ENCODE assay signal across 32 cellular contexts in genomic region chr16:57751539-57752202, GRCh38. TPM values are rescaled to one million over a fixed set of nuclear protein-coding genes. Genes with fewer than 3 reads are reported as not detected.
"Had no signal": no experiment of that assay in that cellular context is flagged by ENCODE, and none has a peak within 500 bp of the region (broad histone marks: within the 10 kb centered on the region; RNA-seq: fewer than 3 reads in every experiment).

No MANE protein-coding gene starts in this region.

- H3K27ac ChIP-seq: epithelial cell of prostate, esophagus squamous epithelium, ovary, prostate gland, suprapubic skin, tibial artery had no signal

- H3K4me1 Mint-ChIP-seq: activated CD4-positive, alpha-beta T cell treated with anti-CD3 and anti-CD28 coated beads, Interleukin-2, amount 10 ng/mL, durations not matched to agents 24 days and 14 days; activated naive CD8-positive, alpha-beta T cell treated with anti-CD3 and anti-CD28 coated beads, Interleukin-2, amount 50 U/mL, for 24 hours had no signal

- H3K4me3 Mint-ChIP-seq: activated CD4-positive, alpha-beta memory T cell treated with anti-CD3 and anti-CD28 coated beads for 36 hours; activated CD4-positive, alpha-beta T cell treated with anti-CD3 and anti-CD28 coated beads, Interleukin-2, amount 10 ng/mL, durations not matched to agents 24 days and 14 days; activated naive CD8-positive, alpha-beta T cell treated with anti-CD3 and anti-CD28 coated beads, Interleukin-2, amount 50 U/mL, for 24 hours; nephron had no signal

- H3K36me3 ChIP-seq: breast epithelium, ovary, prostate gland had no signal

- DNase-seq: activated CD4-positive, alpha-beta memory T cell treated with anti-CD3 and anti-CD28 coated beads for 36 hours; activated CD4-positive, alpha-beta T cell treated with anti-CD3 and anti-CD28 coated beads, Interleukin-2, amount 10 ng/mL, durations not matched to agents 24 days and 14 days; activated CD4-positive, CD25-positive, alpha-beta regulatory T cell treated with anti-CD3 and anti-CD28 coated beads, Interleukin-2, amount 50 U/mL, for 72 hours; activated CD8-positive, alpha-beta memory T cell treated with anti-CD3 and anti-CD28 coated beads, Interleukin-2, amount 50 U/mL, for 4 hours; activated gamma-delta T cell; activated naive CD4-positive, alpha-beta T cell treated with anti-CD3 and anti-CD28 coated beads, Interleukin-2, amount 50 U/mL, for 16 hours; activated naive CD8-positive, alpha-beta T cell treated with anti-CD3 and anti-CD28 coated beads, Interleukin-2, amount 50 U/mL, for 24 hours; activated T-cell treated with anti-CD3 and anti-CD28 coated beads, Interleukin-2, amount 50 U/mL, for 1 hour; amygdala; effector CD8-positive, alpha-beta T cell; esophagus squamous epithelium; foreskin melanocyte; midbrain; retina; stimulated activated CD4-positive, alpha-beta T cell treated with anti-CD3 and anti-CD28 coated beads, Interleukin-1b, Interleukin-23, amount 100 ng/mL, for 48 hours; stimulated activated CD4-positive, alpha-beta T cell treated with anti-CD3 and anti-CD28 coated beads, Interleukin-4, amount 100 ng/mL, for 4 hours; stimulated activated CD8-positive, alpha-beta memory T cell treated with anti-CD3 and anti-CD28 coated beads, Interleukin-4, amount 100 ng/mL, for 48 hours; stimulated activated naive CD4-positive, alpha-beta T cell; tibial artery had no signal

- H3K27me3 Mint-ChIP-seq: activated CD4-positive, alpha-beta memory T cell treated with anti-CD3 and anti-CD28 coated beads for 36 hours; activated CD4-positive, alpha-beta T cell treated with anti-CD3 and anti-CD28 coated beads, Interleukin-2, amount 10 ng/mL, durations not matched to agents 24 days and 14 days; activated naive CD8-positive, alpha-beta T cell treated with anti-CD3 and anti-CD28 coated beads, Interleukin-2, amount 50 U/mL, for 24 hours had no signal

- H3K27me3 ChIP-seq: breast epithelium, esophagus squamous epithelium, ovary, suprapubic skin, tibial artery had no signal

- H3K4me2 ChIP-seq: smooth muscle cell had no signal

- FAIRE-seq: colon, endometrium, TTC549 had no signal

- H3K27ac Mint-ChIP-seq: activated CD4-positive, alpha-beta memory T cell treated with anti-CD3 and anti-CD28 coated beads for 36 hours; activated CD4-positive, alpha-beta T cell treated with anti-CD3 and anti-CD28 coated beads, Interleukin-2, amount 10 ng/mL, durations not matched to agents 24 days and 14 days; nephron had no signal

- H3K9me3 Mint-ChIP-seq: activated CD4-positive, alpha-beta memory T cell treated with anti-CD3 and anti-CD28 coated beads for 36 hours; activated CD4-positive, alpha-beta T cell treated with anti-CD3 and anti-CD28 coated beads, Interleukin-2, amount 10 ng/mL, durations not matched to agents 24 days and 14 days; activated naive CD8-positive, alpha-beta T cell treated with anti-CD3 and anti-CD28 coated beads, Interleukin-2, amount 50 U/mL, for 24 hours; nephron had no signal

- H3K9me3 ChIP-seq: breast epithelium, esophagus squamous epithelium, ovary, prostate gland, suprapubic skin, tibial artery had no signal

- H3K4me3 ChIP-seq: esophagus squamous epithelium, ovary, prostate gland, smooth muscle cell, suprapubic skin, tibial artery had no signal

- H3K4me1 ChIP-seq: breast epithelium, prostate gland, tibial artery had no signal

- ATAC-seq: activated naive CD8-positive, alpha-beta T cell treated with anti-CD3 and anti-CD28 coated beads, Interleukin-2, amount 50 U/mL, for 24 hours had no signal

RNA-seq across cellular contexts. Expression of gene KIFC3, which starts 50.6 kb away (rescaled TPM):
- total RNA-seq: T-helper 1 cell treated with Interleukin-12 subunit alpha and Interleukin-12 subunit beta and Interleukin-4 antibody, amounts not matched to agents 30 ng/mL and 1 ng/mL, for 36 hours had no signal

RNA-seq across cellular contexts. Expression of gene DRC7, which starts 57.1 kb away (rescaled TPM):
- total RNA-seq: activated CD4-positive, alpha-beta memory T cell treated with anti-CD3 and anti-CD28 coated beads for 36 hours; activated CD4-positive, alpha-beta T cell treated with anti-CD3 and anti-CD28 coated beads, Interleukin-2, amount 10 ng/mL, durations not matched to agents 24 days and 14 days; activated CD8-positive, alpha-beta memory T cell treated with anti-CD3 and anti-CD28 coated beads for 36 hours; glomerular endothelial cell; suprapubic skin; T-helper 1 cell treated with Interleukin-12 subunit alpha and Interleukin-12 subunit beta and Interleukin-4 antibody, amounts not matched to agents 30 ng/mL and 1 ng/mL, for 36 hours had no signal
- polyA plus RNA-seq: smooth muscle cell had no signal
